Comparison of ENCODE assay signal across 15 cellular contexts in genomic region chr22:40413873-40414272, GRCh38. TPM values are rescaled to one million over a fixed set of nuclear protein-coding genes. Genes with fewer than 3 reads are reported as not detected.
A peak's percentile ranks its signal among the peaks of the same experiment; 100 is the strongest.
DNase-seq lines count a peak whose midpoint lies in the region; ATAC-seq and TF ChIP-seq lines count a peak whose summit lies in the region.
"Had no signal": no experiment of that assay in that cellular context is flagged by ENCODE, and none has a peak within 500 bp of the region (broad histone marks: within the 10 kb centered on the region; RNA-seq: fewer than 3 reads in every experiment).

No MANE protein-coding gene starts in this region.

- H3K36me3 Mint-ChIP-seq in CD4-positive, alpha-beta memory T cell, result peaks cover 19 to 71% of the 10 kb centered on the region in 2 donors
- H3K36me3 Mint-ChIP-seq in central memory CD8-positive, alpha-beta T cell (ENCODE audit: insufficient read depth), result peaks cover 29% of the 10 kb centered on the region
- H3K36me3 Mint-ChIP-seq in progenitor cell of endocrine pancreas (ENCODE audit: insufficient read depth) (peaks cover 17% of the 10 kb centered on the region), glutamatergic neuron (ENCODE audit: unreplicated experiment) (peaks cover 5% of the 10 kb centered on the region)

- H3K4me3 ChIP-seq in CD4-positive, alpha-beta memory T cell (ENCODE audit: low read length in 2 of 2), result no peak overlapping the region
- H3K4me3 ChIP-seq in upper lobe of right lung, result no peak overlapping the region
- H3K4me3 ChIP-seq: lung had no signal

- no peak overlapping the region for H3K4me3 Mint-ChIP-seq in CD4-positive, alpha-beta memory T cell
- no peak overlapping the region for H3K4me3 Mint-ChIP-seq in central memory CD8-positive, alpha-beta T cell
- H3K4me3 Mint-ChIP-seq in progenitor cell of endocrine pancreas (ENCODE audit: low read depth) (no peak overlapping the region), glutamatergic neuron (ENCODE audit: unreplicated experiment) (no peak overlapping the region)

- peaks cover 8% of the 10 kb centered on the region for H3K4me1 ChIP-seq in CD4-positive, alpha-beta memory T cell (ENCODE audit: insufficient read depth, low read length)
- H3K4me1 ChIP-seq in upper lobe of right lung, result peaks cover 12% of the 10 kb centered on the region

- CTCF ChIA-PET in CD4-positive, alpha-beta memory T cell (lab: Charles Lee; ENCODE audit: partially characterized antibody), result no interaction called here

- no peak for DNase-seq in CD4-positive, alpha-beta memory T cell
- peak; percentile 79 for DNase-seq in NAMALWA (ENCODE audit: low spot score)
- no peak for DNase-seq in central memory CD8-positive, alpha-beta T cell (ENCODE audit: low spot score in 2 of 2)
- no peak for DNase-seq in progenitor cell of endocrine pancreas (ENCODE audit: low spot score, unreplicated experiment)
- no peak for DNase-seq in NCI-H1930 (lab: John Stamatoyannopoulos, UW)
- no peak for DNase-seq in upper lobe of right lung
- DNase-seq in activated CD4-positive, CD25-positive, alpha-beta regulatory T cell treated with anti-CD3 and anti-CD28 coated beads, Interleukin-2, amount 50 U/mL, for 72 hours, result no peak
- DNase-seq in glutamatergic neuron, result no peak
- DNase-seq: BE2C, DND-41, NCI-H1436, NCI-H446 had no signal

- POLR2A ChIA-PET in CD4-positive, alpha-beta memory T cell (lab: Charles Lee; ENCODE audit: partially characterized antibody), result no interaction called here

- H3K27ac Mint-ChIP-seq in CD4-positive, alpha-beta memory T cell, result peak overlapping the region in 5 of 7 donors; percentile 69 to 87 (median 83)
- H3K27ac Mint-ChIP-seq in central memory CD8-positive, alpha-beta T cell (ENCODE audit: low read depth), result peak overlapping the region; percentile 89
- H3K27ac Mint-ChIP-seq in progenitor cell of endocrine pancreas (peak overlapping the region; percentile 25), glutamatergic neuron (ENCODE audit: unreplicated experiment) (no peak overlapping the region)

- TF ChIP-seq CTCF in progenitor cell of endocrine pancreas (IDR thresholded peaks at IDR 0.05; ENCODE audit: unreplicated experiment) (no peak), upper lobe of right lung (IDR thresholded peaks at IDR 0.05) (no peak), glutamatergic neuron (IDR thresholded peaks at IDR 0.05; ENCODE audit: partially characterized antibody, unreplicated experiment) (no peak)

- H3K36me3 ChIP-seq in CD4-positive, alpha-beta memory T cell (ENCODE audit: insufficient read depth, low read length), result peaks cover 36% of the 10 kb centered on the region
- peaks cover 61% of the 10 kb centered on the region for H3K36me3 ChIP-seq in upper lobe of right lung

- peaks cover 21 to 41% (median 28%) of the 10 kb centered on the region in 4 donors for H3K4me1 Mint-ChIP-seq in CD4-positive, alpha-beta memory T cell
- H3K4me1 Mint-ChIP-seq in central memory CD8-positive, alpha-beta T cell, result peaks cover 36% of the 10 kb centered on the region
- H3K4me1 Mint-ChIP-seq in progenitor cell of endocrine pancreas (ENCODE audit: low read depth) (no peaks in the 10 kb centered on the region), glutamatergic neuron (ENCODE audit: low read depth, unreplicated experiment) (peaks cover 27% of the 10 kb centered on the region)

- intact Hi-C loops in CD4-positive, alpha-beta memory T cell (cut with micrococcal nuclease), result no loop called here
- intact Hi-C loops in upper lobe of right lung (cut with DNase I), result no loop called here

- H3K27me3 Mint-ChIP-seq in CD4-positive, alpha-beta memory T cell, result no peaks in the 10 kb centered on the region
- no peaks in the 10 kb centered on the region for H3K27me3 Mint-ChIP-seq in central memory CD8-positive, alpha-beta T cell
- H3K27me3 Mint-ChIP-seq in progenitor cell of endocrine pancreas (no peaks in the 10 kb centered on the region), glutamatergic neuron (ENCODE audit: unreplicated experiment) (peaks cover 25% of the 10 kb centered on the region)

- ATAC-seq in central memory CD8-positive, alpha-beta T cell (replicated peaks; ENCODE audit: extremely low read depth, poor library complexity, severe bottlenecking), result no peak
- ATAC-seq in upper lobe of right lung, result no peak
- ATAC-seq: PC-3 had no signal

- no peaks in the 10 kb centered on the region for H3K9me3 Mint-ChIP-seq in CD4-positive, alpha-beta memory T cell
- H3K9me3 Mint-ChIP-seq in central memory CD8-positive, alpha-beta T cell, result no peaks in the 10 kb centered on the region
- H3K9me3 Mint-ChIP-seq in progenitor cell of endocrine pancreas (ENCODE audit: low read depth) (no peaks in the 10 kb centered on the region), glutamatergic neuron (ENCODE audit: unreplicated experiment) (peaks cover 25% of the 10 kb centered on the region)

- no peak overlapping the region for H3K27ac ChIP-seq in CD4-positive, alpha-beta memory T cell (ENCODE audit: low read depth, low read length)
- H3K27ac ChIP-seq in upper lobe of right lung, result no peak overlapping the region
- H3K27ac ChIP-seq: KMS-11 had no signal

- no peaks in the 10 kb centered on the region for H3K9me3 ChIP-seq in CD4-positive, alpha-beta memory T cell (ENCODE audit: control insufficient read depth in 1 of 2, low read length in 2 of 2)
- H3K9me3 ChIP-seq in upper lobe of right lung, result no peaks in the 10 kb centered on the region
- H3K9me3 ChIP-seq: BE2C had no signal

- no peaks in the 10 kb centered on the region for H3K27me3 ChIP-seq in CD4-positive, alpha-beta memory T cell (ENCODE audit: insufficient read depth, low read length)
- H3K27me3 ChIP-seq in upper lobe of right lung, result no peaks in the 10 kb centered on the region
- H3K27me3 ChIP-seq: BE2C had no signal

RNA-seq across cellular contexts. Expression of gene SGSM3, which starts 43.5 kb away (rescaled TPM):
- total RNA-seq in CD4-positive, alpha-beta memory T cell, result 10 to 100 TPM; 87.5 to 90.0 TPM
- 10 to 100 TPM; 30.5 to 58.2 TPM for polyA plus RNA-seq in CD4-positive, alpha-beta memory T cell
- total RNA-seq in progenitor cell of endocrine pancreas (106 and 117 TPM in 2 replicates), upper lobe of right lung (77.6 TPM), glutamatergic neuron (ENCODE audit: unreplicated experiment) (105 TPM)
